Comparison of ENCODE assay signal across 8 cellular contexts in genomic region chr21:45642122-45642813, GRCh38. TPM values are rescaled to one million over a fixed set of nuclear protein-coding genes. Genes with fewer than 3 reads are reported as not detected.
DNase-seq lines count a peak whose midpoint lies in the region; ATAC-seq, FAIRE-seq and TF ChIP-seq lines count a peak whose summit lies in the region.

No MANE protein-coding gene starts in this region.

- intact Hi-C loops in left ventricle myocardium inferior (cut with micrococcal nuclease): no loop called here

- no peak for FAIRE-seq in small intestine (lab: Jason Lieb, UNC)

- H3K27ac Mint-ChIP-seq in CD8-positive, alpha-beta memory T cell: no peak overlapping the region

- H3K9me3 ChIP-seq in left ventricle myocardium inferior (replicated peaks) (no peaks in the 10 kb centered on the region), small intestine (ENCODE audit: control insufficient read depth, low read depth) (no peaks in the 10 kb centered on the region)
- H3K9me3 ChIP-seq in CD8-positive, alpha-beta memory T cell (ENCODE audit: low read length): no peaks in the 10 kb centered on the region

- CTCF ChIA-PET in CD8-positive, alpha-beta memory T cell (lab: Charles Lee): no interaction called here

- H3K27ac ChIP-seq in left ventricle myocardium inferior (replicated peaks) (peak overlapping the region; percentile 48), small intestine (ENCODE audit: low read depth in 1 of 2, low read length in 1 of 2) (peak overlapping the region in 1 of 2 donors; percentile 69)
- no peak overlapping the region for H3K27ac ChIP-seq in CD8-positive, alpha-beta memory T cell (ENCODE audit: low read depth, low read length)

- peaks cover 37% of the 10 kb centered on the region for H3K27me3 ChIP-seq in left ventricle myocardium inferior (ENCODE audit: low read depth)
- H3K27me3 ChIP-seq in small intestine (ENCODE audit: control insufficient read depth in 2 of 2, insufficient read depth in 2 of 2, low read length in 2 of 2): peaks cover 0 to 2% of the 10 kb centered on the region in 2 donors
- H3K27me3 ChIP-seq in CD8-positive, alpha-beta memory T cell (ENCODE audit: insufficient read depth, low read length, poor library complexity, severe bottlenecking): peaks cover 19% of the 10 kb centered on the region

- H3K4me3 ChIP-seq in left ventricle myocardium inferior: peak overlapping the region; percentile 68
- peak overlapping the region; percentile 38 to 50 for H3K4me3 ChIP-seq in small intestine (ENCODE audit: low read depth in 1 of 2, low read length in 2 of 2)
- H3K4me3 ChIP-seq in CD8-positive, alpha-beta memory T cell (ENCODE audit: low read length): no peak overlapping the region

- ATAC-seq in GM18907 (IDR thresholded peaks at IDR 0.05; ENCODE audit: unreplicated experiment): no peak

- H3K4me1 ChIP-seq in left ventricle myocardium inferior (peaks cover 30% of the 10 kb centered on the region), small intestine (ENCODE audit: control insufficient read depth in 2 of 2, insufficient read depth in 1 of 2, low read depth in 1 of 2, low read length in 1 of 2) (peaks cover 0 to 10% of the 10 kb centered on the region in 2 donors)
- peaks cover 25% of the 10 kb centered on the region for H3K4me1 ChIP-seq in CD8-positive, alpha-beta memory T cell (ENCODE audit: insufficient read depth, low read length)

- H3K27me3 Mint-ChIP-seq in CD8-positive, alpha-beta memory T cell: peaks cover 34 to 38% of the 10 kb centered on the region in 2 donors

- POLR2A ChIA-PET in CD8-positive, alpha-beta memory T cell (lab: Charles Lee): no interaction called here

- H3K36me3 ChIP-seq in left ventricle myocardium inferior: no peaks in the 10 kb centered on the region
- H3K36me3 ChIP-seq in small intestine (ENCODE audit: control insufficient read depth in 2 of 2, insufficient read depth in 2 of 2, low read length in 2 of 2): no peaks in the 10 kb centered on the region
- H3K36me3 ChIP-seq in CD8-positive, alpha-beta memory T cell (ENCODE audit: insufficient read depth, low read length): no peaks in the 10 kb centered on the region

- 9 to 24% (median 15%) methylated on average over 57 to 91 of the region's 91 CpGs for WGBS in small intestine, 3 donors

- no peak for TF ChIP-seq CTCF in left ventricle myocardium inferior (IDR thresholded peaks at IDR 0.05; ENCODE audit: borderline replicate concordance)

- peaks cover 0 to 4% (median 4%) of the 10 kb centered on the region in 3 donors for H3K36me3 Mint-ChIP-seq in CD8-positive, alpha-beta memory T cell

- peak; percentile 79 for DNase-seq in DMS53 (lab: John Stamatoyannopoulos, UW)
- no peak for DNase-seq in DMS53 treated with DMSO at 0.1 percent for 48 hours (lab: John Stamatoyannopoulos, UW; ENCODE audit: unreplicated experiment)
- DNase-seq in NCI-H2227 (lab: John Stamatoyannopoulos, UW; ENCODE audit: unreplicated experiment): peak; percentile 85
- no peak for DNase-seq in left ventricle myocardium inferior
- DNase-seq in small intestine: no peak
- DNase-seq in CD8-positive, alpha-beta memory T cell: no peak
- DNase-seq in DMS79 treated with DMSO at 0.1 percent for 48 hours (lab: John Stamatoyannopoulos, UW): no peak

- peak overlapping the region in 2 of 7 donors; percentile 20 to 66 for H3K4me3 Mint-ChIP-seq in CD8-positive, alpha-beta memory T cell

- peaks cover 11 to 24% (median 21%) of the 10 kb centered on the region in 3 donors for H3K4me1 Mint-ChIP-seq in CD8-positive, alpha-beta memory T cell

- H3K9me3 Mint-ChIP-seq in CD8-positive, alpha-beta memory T cell: peaks cover 0 to 5% (median 4%) of the 10 kb centered on the region in 5 donors

RNA-seq across cellular contexts. Expression of gene PCBP3, which starts 1.3 kb away (rescaled TPM):
- total RNA-seq in left ventricle myocardium inferior: 2.9 TPM
- 1 to 10 TPM in 1 of 3 donors, under 1 TPM in 1, not detected in 1; 0.81 to 8.2 TPM for polyA plus RNA-seq in small intestine
- under 1 TPM; 0.31 to 0.35 TPM for total RNA-seq in CD8-positive, alpha-beta memory T cell
- 0.38 TPM for polyA plus RNA-seq in CD8-positive, alpha-beta memory T cell

Comparison
In these comparisons a context has a peak if more than half of its experiments do, and no peak if none do; other contexts are left out.
1. DNase-seq: peak in DMS53 (single experiment) and NCI-H2227 (single experiment); none in DMS53 treated with DMSO at 0.1 percent for 48 hours (single experiment), left ventricle myocardium inferior (single experiment), small intestine (single experiment), CD8-positive, alpha-beta memory T cell (0 of 5) and DMS79 treated with DMSO at 0.1 percent for 48 hours (single experiment).